In the genomic region with DNA sequence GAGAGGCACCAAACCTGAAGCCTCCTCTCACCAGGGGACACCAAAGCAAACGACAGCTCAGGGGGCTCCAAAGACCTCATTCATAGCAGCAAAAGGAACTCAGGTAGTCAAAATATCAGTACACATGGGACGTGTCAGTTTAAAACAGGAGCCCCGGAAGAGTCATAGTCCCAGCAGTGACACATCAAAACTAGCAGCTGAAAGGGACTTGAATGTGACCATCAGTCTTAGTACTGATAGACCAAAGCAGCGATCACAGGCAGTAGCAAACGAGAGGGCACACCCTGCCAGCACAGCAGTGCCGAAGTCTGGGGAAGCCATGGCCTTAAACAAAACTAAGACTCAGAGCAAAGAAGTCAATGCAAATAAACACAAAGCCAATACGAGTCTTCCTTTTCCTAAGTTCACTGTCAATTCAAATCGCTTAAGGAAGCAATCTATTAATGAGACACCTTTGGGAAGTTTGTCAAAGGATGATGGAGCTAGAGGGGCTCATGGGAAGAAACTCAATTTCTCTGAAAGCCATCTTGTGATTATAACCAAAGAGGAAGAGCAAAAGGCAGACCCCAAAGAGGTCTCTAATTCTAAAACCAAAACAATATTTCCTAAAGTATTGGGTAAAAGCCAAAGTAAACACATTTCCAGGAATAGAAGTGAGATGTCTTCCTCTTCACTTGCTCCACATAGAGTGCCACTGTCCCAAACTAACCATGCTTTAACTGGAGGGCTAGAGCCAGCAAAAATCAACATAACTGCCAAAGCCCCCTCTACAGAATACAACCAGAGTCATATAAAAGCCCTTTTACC, we compare ENCODE assay signal across 13 cellular contexts. TPM values are rescaled to one million over a fixed set of nuclear protein-coding genes. Genes with fewer than 3 reads are reported as not detected.
DNase-seq lines count a peak whose midpoint lies in the region; ATAC-seq and TF ChIP-seq lines count a peak whose summit lies in the region.
"Had no signal": no experiment of that assay in that cellular context is flagged by ENCODE, and none has a peak within 500 bp of the region (broad histone marks: within the 10 kb centered on the region; RNA-seq: fewer than 3 reads in every experiment).

No MANE protein-coding gene starts in this region.

- ATAC-seq in GM23338 (no peak), esophagus mucosa (peak; percentile 18)
- ATAC-seq: stimulated activated effector memory CD8-positive, alpha-beta T cell treated with anti-CD3 and anti-CD28 coated beads, Interleukin-12 subunit alpha, Interleukin-12 subunit beta, amount 100 ng/mL, for 72 hours had no signal

- H3K36me3 ChIP-seq in GM23338 (ENCODE audit: insufficient read depth): no peaks in the 10 kb centered on the region

- H4K20me1 ChIP-seq in GM23338 (replicated peaks; ENCODE audit: insufficient read depth): no peaks in the 10 kb centered on the region

- H3K79me2 ChIP-seq in GM23338 (replicated peaks; ENCODE audit: insufficient read depth): no peaks in the 10 kb centered on the region

- no peak overlapping the region for H3K4me3 Mint-ChIP-seq in GM23338
- H3K4me3 Mint-ChIP-seq in progenitor cell of endocrine pancreas (ENCODE audit: low read depth): no peak overlapping the region
- H3K4me3 Mint-ChIP-seq: CD4-positive, alpha-beta T cell; central memory CD8-positive, alpha-beta T cell; stimulated activated effector memory CD8-positive, alpha-beta T cell treated with anti-CD3 and anti-CD28 coated beads, Interleukin-12 subunit alpha, Interleukin-12 subunit beta, amount 100 ng/mL, for 72 hours had no signal

- H3K4me1 Mint-ChIP-seq in GM23338 (peaks cover 19% of the 10 kb centered on the region), progenitor cell of endocrine pancreas (ENCODE audit: low read depth) (peaks cover 34% of the 10 kb centered on the region)

- H3K27me3 ChIP-seq in GM23338 (ENCODE audit: insufficient read depth): no peaks in the 10 kb centered on the region

- H3K27ac Mint-ChIP-seq in GM23338 (0 out of 2 replicates have a peak overlapping the region, but pooled peaks have one; percentile 14), progenitor cell of endocrine pancreas (peak overlapping the region; percentile 14)
- H3K27ac Mint-ChIP-seq: CD4-positive, alpha-beta T cell; stimulated activated effector memory CD8-positive, alpha-beta T cell treated with anti-CD3 and anti-CD28 coated beads, Interleukin-12 subunit alpha, Interleukin-12 subunit beta, amount 100 ng/mL, for 72 hours had no signal

- H3K4me2 ChIP-seq in GM23338: no peak overlapping the region; the same call in 1 of the 2 replicates

- H3K4me1 ChIP-seq in GM23338 (ENCODE audit: insufficient read depth): peaks cover 9% of the 10 kb centered on the region

- no peak overlapping the region for H3K27ac ChIP-seq in GM23338 (ENCODE audit: low read depth)

- 0 out of 2 replicates have a peak overlapping the region, but pooled peaks have one; percentile 32 for H2AFZ ChIP-seq in GM23338

- no peaks in the 10 kb centered on the region for H3K36me3 Mint-ChIP-seq in GM23338 (ENCODE audit: low read depth)
- no peaks in the 10 kb centered on the region for H3K36me3 Mint-ChIP-seq in progenitor cell of endocrine pancreas (ENCODE audit: insufficient read depth)
- H3K36me3 Mint-ChIP-seq: stimulated activated effector memory CD8-positive, alpha-beta T cell treated with anti-CD3 and anti-CD28 coated beads, Interleukin-12 subunit alpha, Interleukin-12 subunit beta, amount 100 ng/mL, for 72 hours had no signal

- TF ChIP-seq CTCF in GM23338 (conservative IDR thresholded peaks at IDR 0.05; ENCODE audit: low read depth in 2 of 2) (no peak), progenitor cell of endocrine pancreas (IDR thresholded peaks at IDR 0.05; ENCODE audit: unreplicated experiment) (no peak)

- H3K4me3 ChIP-seq in GM23338: no peak overlapping the region

- no peaks in the 10 kb centered on the region for H3F3A ChIP-seq in GM23338 (replicated peaks; ENCODE audit: low read depth)

- H3K27me3 Mint-ChIP-seq in GM23338 (ENCODE audit: insufficient read depth, low read depth, poor library complexity) (peaks cover 4% of the 10 kb centered on the region), progenitor cell of endocrine pancreas (peaks cover 10% of the 10 kb centered on the region)
- H3K27me3 Mint-ChIP-seq: CD4-positive, alpha-beta T cell; central memory CD8-positive, alpha-beta T cell had no signal

- no peak for DNase-seq in GM23338 (ENCODE audit: low spot score)
- peak; percentile 11 for DNase-seq in SW480 (ENCODE audit: low spot score)
- no peak for DNase-seq in progenitor cell of endocrine pancreas (ENCODE audit: low spot score, unreplicated experiment)
- no peak for DNase-seq in inferior parietal cortex (ENCODE audit: extremely low spot score)
- DNase-seq in occipital lobe (lab: John Stamatoyannopoulos, UW): no peak
- no peak for DNase-seq in activated naive CD4-positive, alpha-beta T cell treated with anti-CD3 and anti-CD28 coated beads, Interleukin-2, amount 50 U/mL, for 16 hours
- no peak for DNase-seq in NCI-H1417 treated with DMSO at 0.1 percent for 48 hours (lab: John Stamatoyannopoulos, UW)
- DNase-seq: activated CD4-positive, alpha-beta T cell treated with anti-CD3 and anti-CD28 coated beads for 48 hours; CD4-positive, alpha-beta T cell had no signal

- H3K9me3 Mint-ChIP-seq in GM23338: no peaks in the 10 kb centered on the region
- no peaks in the 10 kb centered on the region for H3K9me3 Mint-ChIP-seq in progenitor cell of endocrine pancreas (ENCODE audit: low read depth)
- H3K9me3 Mint-ChIP-seq: CD4-positive, alpha-beta T cell; central memory CD8-positive, alpha-beta T cell; stimulated activated effector memory CD8-positive, alpha-beta T cell treated with anti-CD3 and anti-CD28 coated beads, Interleukin-12 subunit alpha, Interleukin-12 subunit beta, amount 100 ng/mL, for 72 hours had no signal

- no peaks in the 10 kb centered on the region; the same call in 1 of the 2 replicates for H3K9me2 ChIP-seq in GM23338 (ENCODE audit: insufficient read depth)

TF ChIP-seq in GM23338, 12 proteins besides CTCF, POLR2A, EP300 and RAD21:
- TF ChIP-seq REST (IDR thresholded peaks at IDR 0.05; ENCODE audit: unreplicated experiment): no peak

RNA-seq across cellular contexts. Expression of gene GALNT5, which starts 1.2 kb away (rescaled TPM):
- total RNA-seq in GM23338 (2014; rRNA removed; shearing (Covaris generic)): 0.04 and 0.14 TPM in 2 replicates
- polyA plus RNA-seq in GM23338 (2016; fragmentation: Nextera tagmentation; extraction: Ambion mirVana): 0.05 and 0.12 TPM in 2 replicates
- total RNA-seq in esophagus mucosa: 3.8 TPM
- 0.60 and 1.2 TPM in 2 replicates for total RNA-seq in progenitor cell of endocrine pancreas
- total RNA-seq in occipital lobe: 0.16 TPM
- total RNA-seq: CD4-positive, alpha-beta T cell had no signal
- polyA plus RNA-seq: neural cell had no signal
